In genomic region chr11:74320538-74320937, GRCh38 we compare ENCODE assay signal across 21 cellular contexts. TPM values are rescaled to one million over a fixed set of nuclear protein-coding genes. Genes with fewer than 3 reads are reported as not detected.
"Had no signal": no experiment of that assay in that cellular context is flagged by ENCODE, and none has a peak within 500 bp of the region (broad histone marks: within the 10 kb centered on the region; RNA-seq: fewer than 3 reads in every experiment).

No MANE protein-coding gene starts in this region.

- H3K27ac ChIP-seq: parathyroid adenoma, transverse colon, vagina had no signal

- H3K4me1 ChIP-seq: parathyroid adenoma had no signal

- H3K36me3 ChIP-seq: transverse colon, vagina had no signal

- H3K4me3 ChIP-seq: transverse colon, vagina had no signal

- ATAC-seq: activated CD8-positive, alpha-beta memory T cell treated with anti-CD3 and anti-CD28 coated beads, Interleukin-2, amount 10 ng/mL, durations not matched to agents 7 days and 5 days; left lobe of liver; stimulated activated naive CD8-positive, alpha-beta T cell treated with anti-CD3 and anti-CD28 coated beads, Interleukin-15, Interleukin-2, amounts not matched to agents 100 U/mL and 50 U/mL, for 24 hours had no signal

- H3K9ac ChIP-seq: parathyroid adenoma had no signal

- H3K79me2 ChIP-seq: parathyroid adenoma had no signal

- DNase-seq: activated B cell treated with CpG ODN at 0.5 μM for 24 hours; activated CD4-positive, alpha-beta memory T cell treated with anti-CD3 and anti-CD28 coated beads for 36 hours; activated CD4-positive, alpha-beta T cell treated with anti-CD3 and anti-CD28 coated beads for 4 hours; activated CD8-positive, alpha-beta memory T cell treated with anti-CD3 and anti-CD28 coated beads, Interleukin-2, amount 10 ng/mL, durations not matched to agents 7 days and 5 days; activated naive CD4-positive, alpha-beta T cell treated with Interleukin-2 at 50 U/mL for 16 hours; activated T-cell treated with anti-CD3 and anti-CD28 coated beads, Interleukin-2, amount 50 U/mL, for 1 hour; anterior cingulate cortex; effector CD8-positive, alpha-beta T cell; foreskin melanocyte; hypothalamus; midbrain; stimulated activated CD4-positive, alpha-beta T cell treated with anti-CD3 and anti-CD28 coated beads, Interleukin-12 subunit alpha, Interleukin-12 subunit beta, amount 100 ng/mL, for 4 hours; stimulated activated CD4-positive, alpha-beta T cell treated with anti-CD3 and anti-CD28 coated beads, Interleukin-1b, Interleukin-23, amount 100 ng/mL, for 48 hours; stimulated activated naive CD8-positive, alpha-beta T cell treated with anti-CD3 and anti-CD28 coated beads, Interleukin-15, Interleukin-2, amounts not matched to agents 100 U/mL and 50 U/mL, for 24 hours; substantia nigra; transverse colon had no signal

- H3K27me3 ChIP-seq: transverse colon, vagina had no signal

- H2AFZ ChIP-seq: parathyroid adenoma had no signal

RNA-seq across cellular contexts. Expression of gene P4HA3, which starts 9.1 kb away (rescaled TPM):
- total RNA-seq: activated B cell treated with CpG ODN at 0.5 μM for 24 hours; activated CD4-positive, alpha-beta memory T cell treated with anti-CD3 and anti-CD28 coated beads for 36 hours; activated CD8-positive, alpha-beta memory T cell treated with anti-CD3 and anti-CD28 coated beads, Interleukin-2, amount 10 ng/mL, durations not matched to agents 7 days and 5 days; activated T-helper 2 cell treated with anti-CD3 and anti-CD28 coated beads, Interferon-gamma antibody, Interleukin-2, Interleukin-4, amounts not matched to agents 10 μg/mL and 5 μg/mL and 100 μg/mL, durations not matched to agents 14 hours and 24 hours and 36 hours; T-helper 2 cell treated with Interferon-gamma antibody and Interleukin-4, amounts not matched to agents 100 ng/mL and 5 ng/mL, for 36 hours had no signal
